18 cellular contexts compared by ENCODE assay signal in genomic region chr1:248848596-248848995, GRCh38.
"Had no signal": no experiment of that assay in that cellular context is flagged by ENCODE, and none has a peak within 500 bp of the region (broad histone marks: within the 10 kb centered on the region; RNA-seq: fewer than 3 reads in every experiment).

No MANE protein-coding gene starts in this region.

- ATAC-seq: activated naive CD4-positive, alpha-beta T cell treated with anti-CD3 and anti-CD28 coated beads, Interleukin-2, amount 50 U/mL, for 72 hours; natural killer cell; stimulated activated naive B cell treated with anti-CD40 and anti-IgM and Interleukin-4, amounts not matched to agents 10 μg/mL and 1 μg/mL and 100 μg/mL, for 72 hours had no signal

- H3K27ac Mint-ChIP-seq: activated B cell treated with CpG ODN at 0.5 μM for 24 hours; natural killer cell; stimulated activated naive B cell treated with anti-CD40 and anti-IgM and Interleukin-4, amounts not matched to agents 10 μg/mL and 1 μg/mL and 100 μg/mL, for 72 hours had no signal

- H3K27ac ChIP-seq: adrenal gland, parathyroid adenoma, sigmoid colon, thyroid gland had no signal

- H3K27me3 ChIP-seq: adrenal gland, cardiac muscle cell, sigmoid colon, thyroid gland had no signal

- H3K36me3 Mint-ChIP-seq: natural killer cell had no signal

- H3K4me3 ChIP-seq: adrenal gland, cardiac muscle cell, lung, sigmoid colon, thyroid gland had no signal

- H3K9me3 Mint-ChIP-seq: activated B cell treated with CpG ODN at 0.5 μM for 24 hours; activated CD4-positive, alpha-beta T cell treated with anti-CD3 and anti-CD28 coated beads, Interleukin-2, amount 10 ng/mL, durations not matched to agents 24 days and 14 days; activated naive CD4-positive, alpha-beta T cell treated with anti-CD3 and anti-CD28 coated beads, Interleukin-2, amount 50 U/mL, for 72 hours; natural killer cell; stimulated activated naive B cell treated with anti-CD40 and anti-IgM and Interleukin-4, amounts not matched to agents 10 μg/mL and 1 μg/mL and 100 μg/mL, for 72 hours had no signal

- H3K4me1 ChIP-seq: adrenal gland, parathyroid adenoma, sigmoid colon had no signal

- H3K4me1 Mint-ChIP-seq: activated CD4-positive, alpha-beta T cell treated with anti-CD3 and anti-CD28 coated beads, Interleukin-2, amount 10 ng/mL, durations not matched to agents 24 days and 14 days; natural killer cell had no signal

- DNase-seq: activated B cell treated with CpG ODN at 0.5 μM for 24 hours; activated CD4-positive, alpha-beta T cell treated with anti-CD3 and anti-CD28 coated beads, Interleukin-2, amount 10 ng/mL, durations not matched to agents 24 days and 14 days; activated T-cell treated with anti-CD3 and anti-CD28 coated beads, Interleukin-2, amount 50 U/mL, for 1 hour; erythroblast; foreskin melanocyte; kidney; natural killer cell; stimulated activated CD4-positive, alpha-beta T cell treated with anti-CD3 and anti-CD28 coated beads, Interleukin-4, amount 100 ng/mL, for 24 hours; stimulated activated naive B cell treated with anti-CD40 and anti-IgM and Interleukin-4, amounts not matched to agents 10 μg/mL and 1 μg/mL and 100 μg/mL, for 72 hours; T-helper 1 cell; T-helper 9 cell had no signal

- H3K4me3 Mint-ChIP-seq: activated B cell treated with CpG ODN at 0.5 μM for 24 hours; activated CD4-positive, alpha-beta T cell treated with anti-CD3 and anti-CD28 coated beads, Interleukin-2, amount 10 ng/mL, durations not matched to agents 24 days and 14 days; natural killer cell; stimulated activated naive B cell treated with anti-CD40 and anti-IgM and Interleukin-4, amounts not matched to agents 10 μg/mL and 1 μg/mL and 100 μg/mL, for 72 hours had no signal

- H3K9me3 ChIP-seq: adrenal gland, sigmoid colon, thyroid gland had no signal

- H3K27me3 Mint-ChIP-seq: activated B cell treated with CpG ODN at 0.5 μM for 24 hours; activated CD4-positive, alpha-beta T cell treated with anti-CD3 and anti-CD28 coated beads, Interleukin-2, amount 10 ng/mL, durations not matched to agents 24 days and 14 days; stimulated activated naive B cell treated with anti-CD40 and anti-IgM and Interleukin-4, amounts not matched to agents 10 μg/mL and 1 μg/mL and 100 μg/mL, for 72 hours had no signal
